ENCODE assay signal across 11 cellular contexts in the genomic region with DNA sequence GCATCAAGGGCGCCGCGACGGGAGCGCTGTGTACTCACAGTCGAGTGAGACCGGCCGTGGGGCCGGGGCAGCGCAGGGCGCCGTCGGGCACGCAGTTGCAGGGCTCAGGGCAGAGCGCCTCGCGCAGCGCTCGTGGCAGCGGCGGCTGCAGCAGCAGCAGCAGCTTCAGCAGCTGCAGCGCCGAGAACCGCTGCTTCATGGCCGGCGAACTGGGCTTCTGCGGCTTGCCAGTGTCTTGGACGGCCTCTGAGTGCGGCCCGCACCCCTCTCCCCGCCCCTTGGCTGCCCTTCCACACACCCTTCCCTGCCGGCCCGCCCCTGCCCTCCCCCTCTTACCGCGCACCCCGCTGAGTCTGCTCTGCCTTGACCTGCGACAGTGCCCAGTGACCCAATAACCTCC. TPM values are rescaled to one million over a fixed set of nuclear protein-coding genes. Genes with fewer than 3 reads are reported as not detected.
DNase-seq lines count a peak whose midpoint lies in the region; ATAC-seq and TF ChIP-seq lines count a peak whose summit lies in the region.
"Had no signal": no experiment of that assay in that cellular context is flagged by ENCODE, and none has a peak within 500 bp of the region (broad histone marks: within the 10 kb centered on the region; RNA-seq: fewer than 3 reads in every experiment).

A gene (minus strand): TSS at position 252 of the 400 bp plus-strand sequence. CDS start 53 bp downstream, at position 199.

- H3K36me3 ChIP-seq in BLaER1 (no peaks in the 10 kb centered on the region), Panc1 (ENCODE audit: control insufficient read depth, insufficient read depth, low read length) (no peaks in the 10 kb centered on the region), heart left ventricle (no peaks in the 10 kb centered on the region), neural progenitor cell (no peaks in the 10 kb centered on the region)

- peaks cover 26% of the 10 kb centered on the region for H3K4me1 Mint-ChIP-seq in neural progenitor cell
- H3K4me1 Mint-ChIP-seq: CD8-positive, alpha-beta memory T cell had no signal

- H3K4me3 Mint-ChIP-seq in neural progenitor cell = peak within 1 kb of the TSS; percentile 78
- H3K4me3 Mint-ChIP-seq: CD8-positive, alpha-beta memory T cell had no signal

- BruUV-seq in Panc1 (replicated peaks; lab: Mats Ljungman, UMichigan) = no TSS peak

- peak within 1 kb of the TSS; percentile 50 for H3K27ac Mint-ChIP-seq in neural progenitor cell

- H3K27me3 ChIP-seq in BLaER1 = no peaks in the 10 kb centered on the region
- H3K27me3 ChIP-seq in Panc1 (ENCODE audit: control insufficient read depth, insufficient read depth, low read length) = peaks cover 6% of the 10 kb centered on the region
- peaks cover 0 to 23% (median 0%) of the 10 kb centered on the region in 9 donors for H3K27me3 ChIP-seq in heart left ventricle
- peaks cover 42% of the 10 kb centered on the region for H3K27me3 ChIP-seq in neural progenitor cell

- no peaks in the 10 kb centered on the region for H3K36me3 Mint-ChIP-seq in neural progenitor cell
- H3K36me3 Mint-ChIP-seq: CD8-positive, alpha-beta memory T cell had no signal

- H3K4me1 ChIP-seq in BLaER1 (peaks cover 52% of the 10 kb centered on the region), Panc1 (ENCODE audit: control insufficient read depth, insufficient read depth, low read length) (no peaks in the 10 kb centered on the region), heart left ventricle (peaks cover 0 to 9% (median 0%) of the 10 kb centered on the region in 12 donors), neural progenitor cell (peaks cover 30% of the 10 kb centered on the region)

- H3K4me3 ChIP-seq in BLaER1 = no peak within 1 kb of the TSS
- H3K4me3 ChIP-seq in Panc1 (ENCODE audit: low read depth in 2 of 2, low read length in 2 of 2) = no peak within 1 kb of the TSS
- H3K4me3 ChIP-seq in heart left ventricle = peak within 1 kb of the TSS in 8 of 12 donors; percentile 3 to 33 (median 29)
- H3K4me3 ChIP-seq in neural progenitor cell = peak within 1 kb of the TSS; percentile 42

- in situ Hi-C loops in Panc1 (cut with HindIII; ENCODE audit: low pct_unique_long_range_greater_than_20kb, low sequenced_read_pairs) = no loop called here

- peaks cover 10% of the 10 kb centered on the region for H3K27me3 Mint-ChIP-seq in neural progenitor cell (ENCODE audit: insufficient read depth, low read depth)

- POLR2A ChIA-PET in Panc1 (lab: Charles Lee) = no interaction called here

- peak within 1 kb of the TSS; percentile 76 for H2AFZ ChIP-seq in neural progenitor cell (replicated peaks)

- DNase-seq in Panc1 (ENCODE audit: low read depth, low spot score) (no peak), heart left ventricle (peak in 2 of 5 donors; percentile 27 to 51), neural progenitor cell (ENCODE audit: low spot score) (peak; percentile 69), HT-29 (ENCODE audit: low spot score) (no peak), NCI-H187 (lab: John Stamatoyannopoulos, UW) (no peak)
- no peak for DNase-seq in NK-92 treated with Interleukin-12 subunit alpha and Interleukin-12 subunit beta, amount 100 ng/mL, for 24 hours (lab: John Stamatoyannopoulos, UW)
- DNase-seq: CD8-positive, alpha-beta memory T cell; kidney glomerular epithelial cell; NCI-H524 treated with DMSO at 0.1 percent for 48 hours had no signal

- CTCF ChIA-PET in Panc1 (lab: Charles Lee) = no interaction called here

- ATAC-seq in Panc1 (peak; percentile 69; the same call in 1 of the 2 replicates), heart left ventricle (peak in 3 of 4 donors; percentile 50 to 67 (median 66)), GM18873 (IDR thresholded peaks at IDR 0.05; ENCODE audit: low FRiP score, unreplicated experiment) (no peak)

- intact Hi-C loops in Panc1 (cut with micrococcal nuclease; ENCODE audit: unreplicated experiment) (no loop called here), heart left ventricle (cut with DNase I) (no loop called here)

- H3K9me3 ChIP-seq in BLaER1 = peaks cover 6% of the 10 kb centered on the region; the same call in 1 of the 2 replicates
- H3K9me3 ChIP-seq in Panc1 (ENCODE audit: control insufficient read depth, insufficient read depth, low read depth, low read length) = no peaks in the 10 kb centered on the region
- no peaks in the 10 kb centered on the region for H3K9me3 ChIP-seq in heart left ventricle
- H3K9me3 ChIP-seq in neural progenitor cell (ENCODE audit: low read depth) = no peaks in the 10 kb centered on the region

- peak within 1 kb of the TSS; percentile 21; the same call in 1 of the 2 replicates for H3K27ac ChIP-seq in BLaER1
- H3K27ac ChIP-seq in Panc1 (ENCODE audit: low read length) = no peak within 1 kb of the TSS
- H3K27ac ChIP-seq in heart left ventricle = no peak within 1 kb of the TSS
- H3K27ac ChIP-seq in neural progenitor cell = no peak within 1 kb of the TSS

- H3K9me3 Mint-ChIP-seq in neural progenitor cell = no peaks in the 10 kb centered on the region

- H3K9ac ChIP-seq in BLaER1 (0 out of 2 replicates have a peak within 1 kb of the TSS, but pooled peaks have one; percentile 43), neural progenitor cell (no peak within 1 kb of the TSS)

- peak within 1 kb of the TSS; percentile 87 for H3K4me2 ChIP-seq in BLaER1
- peak within 1 kb of the TSS; percentile 88 for H3K4me2 ChIP-seq in neural progenitor cell

- no peak for TF ChIP-seq CTCF in Panc1 (IDR thresholded peaks at IDR 0.05)
- no peak for TF ChIP-seq CTCF in heart left ventricle (IDR thresholded peaks at IDR 0.05)
- TF ChIP-seq CTCF in neural progenitor cell (IDR thresholded peaks at IDR 0.05) = no peak

- H4K20me1 ChIP-seq in BLaER1 (no peaks in the 10 kb centered on the region), neural progenitor cell (ENCODE audit: low read depth) (peaks cover 4% of the 10 kb centered on the region)

- WGBS in heart left ventricle, 4 donors = 4 to 10% (median 7%) methylated on average over 29 to 37 of the region's 37 CpGs

- no peaks in the 10 kb centered on the region for H3K79me2 ChIP-seq in neural progenitor cell (ENCODE audit: low read depth)

- TF ChIP-seq POLR2A in heart left ventricle (IDR thresholded peaks at IDR 0.05) = no peak

- H3F3A ChIP-seq in neural progenitor cell (ENCODE audit: low read depth) = peaks cover 21% of the 10 kb centered on the region

RNA-seq across cellular contexts. Expression of the gene that starts here (rescaled TPM):
- total RNA-seq in Panc1 (2021; ENCODE audit: unreplicated experiment) (not detected), heart left ventricle (1 to 10 TPM in 2 of 9 donors, under 1 TPM in 2, not detected in 5; 0.09 to 1.4 (median 0.73) TPM), neural progenitor cell (ENCODE audit: low replicate concordance) (not detected in 2 replicates)
- not detected for polyA plus RNA-seq in Panc1 (2012; ENCODE audit: insufficient read length)
- under 1 TPM in 1 of 2 donors, not detected in 1; 0.30 TPM for polyA plus RNA-seq in heart left ventricle
- not detected in 2 replicates for total RNA-seq in HT-29 (2014; rRNA removed; shearing (Covaris generic))
- total RNA-seq: CD8-positive, alpha-beta memory T cell had no signal
- polyA plus RNA-seq: CD8-positive, alpha-beta memory T cell had no signal

Comparison
In these comparisons a context has a peak if more than half of its experiments do, and no peak if none do; other contexts are left out.
1. Peak in ATAC-seq in Panc1; RNA of the gene not detected or under 1 TPM.
2. Peak in DNase-seq, H3K4me3 ChIP-seq and H3K4me2 ChIP-seq in neural progenitor cell; RNA of the gene not detected or under 1 TPM.
3. H3K4me3 ChIP-seq: peak in heart left ventricle (8 of 12); none in BLaER1 (single experiment) and Panc1 (0 of 2).